ENCODE assay signal across 1 cellular context in genomic region chr9:792331-793260, GRCh38.
TF ChIP-seq lines count a peak whose summit lies in the region.

No MANE protein-coding gene starts in this region.

TF ChIP-seq in HepG2, 621 proteins besides CTCF, POLR2A, EP300 and RAD21 (continued from another document):
- TF ChIP-seq SRSF1 (optimal IDR thresholded peaks at IDR 0.05; ENCODE audit: low read depth, low read length): no peak
- TF ChIP-seq DMAP1 (CRISPR knock-in tag; IDR thresholded peaks at IDR 0.05): no peak
- TF ChIP-seq, protein P1, sequence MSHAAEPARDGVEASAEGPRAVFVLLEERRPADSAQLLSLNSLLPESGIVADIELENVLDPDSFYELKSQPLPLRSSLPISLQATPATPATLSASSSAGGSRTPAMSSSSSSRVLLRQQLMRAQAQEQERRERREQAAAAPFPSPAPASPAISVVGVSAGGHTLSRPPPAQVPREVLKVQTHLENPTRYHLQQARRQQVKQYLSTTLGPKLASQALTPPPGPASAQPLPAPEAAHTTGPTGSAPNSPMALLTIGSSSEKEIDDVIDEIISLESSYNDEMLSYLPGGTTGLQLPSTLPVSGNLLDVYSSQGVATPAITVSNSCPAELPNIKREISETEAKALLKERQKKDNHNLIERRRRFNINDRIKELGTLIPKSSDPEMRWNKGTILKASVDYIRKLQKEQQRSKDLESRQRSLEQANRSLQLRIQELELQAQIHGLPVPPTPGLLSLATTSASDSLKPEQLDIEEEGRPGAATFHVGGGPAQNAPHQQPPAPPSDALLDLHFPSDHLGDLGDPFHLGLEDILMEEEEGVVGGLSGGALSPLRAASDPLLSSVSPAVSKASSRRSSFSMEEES (CRISPR knock-in tag; IDR thresholded peaks at IDR 0.05): no peak
- no peak for TF ChIP-seq MIER2 (CRISPR knock-in tag; IDR thresholded peaks at IDR 0.05)
- no peak for TF ChIP-seq HHEX (CRISPR knock-in tag; IDR thresholded peaks at IDR 0.05)
- TF ChIP-seq ZNF432 (CRISPR knock-in tag; IDR thresholded peaks at IDR 0.05; ENCODE audit: borderline replicate concordance): no peak
- TF ChIP-seq CENPT (CRISPR knock-in tag; IDR thresholded peaks at IDR 0.05; ENCODE audit: low read depth): no peak
- TF ChIP-seq ZNF850 (CRISPR knock-in tag; conservative IDR thresholded peaks at IDR 0.05): no peak
- TF ChIP-seq ATAD3A (CRISPR knock-in tag; IDR thresholded peaks at IDR 0.05): no peak
- no peak for TF ChIP-seq MYNN (CRISPR knock-in tag; IDR thresholded peaks at IDR 0.05; ENCODE audit: low read depth)
- TF ChIP-seq ZFP90 (CRISPR knock-in tag; IDR thresholded peaks at IDR 0.05; ENCODE audit: borderline replicate concordance): no peak
- TF ChIP-seq, protein P2, sequence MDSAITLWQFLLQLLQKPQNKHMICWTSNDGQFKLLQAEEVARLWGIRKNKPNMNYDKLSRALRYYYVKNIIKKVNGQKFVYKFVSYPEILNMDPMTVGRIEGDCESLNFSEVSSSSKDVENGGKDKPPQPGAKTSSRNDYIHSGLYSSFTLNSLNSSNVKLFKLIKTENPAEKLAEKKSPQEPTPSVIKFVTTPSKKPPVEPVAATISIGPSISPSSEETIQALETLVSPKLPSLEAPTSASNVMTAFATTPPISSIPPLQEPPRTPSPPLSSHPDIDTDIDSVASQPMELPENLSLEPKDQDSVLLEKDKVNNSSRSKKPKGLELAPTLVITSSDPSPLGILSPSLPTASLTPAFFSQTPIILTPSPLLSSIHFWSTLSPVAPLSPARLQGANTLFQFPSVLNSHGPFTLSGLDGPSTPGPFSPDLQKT (CRISPR knock-in tag; IDR thresholded peaks at IDR 0.05; ENCODE audit: borderline replicate concordance): no peak
- no peak for TF ChIP-seq ZSCAN30 (CRISPR knock-in tag; IDR thresholded peaks at IDR 0.05)
- TF ChIP-seq XBP1 (CRISPR knock-in tag; IDR thresholded peaks at IDR 0.05): no peak
- TF ChIP-seq ESRRA (CRISPR knock-in tag; IDR thresholded peaks at IDR 0.05; ENCODE audit: low read depth): no peak
- TF ChIP-seq, protein P3, sequence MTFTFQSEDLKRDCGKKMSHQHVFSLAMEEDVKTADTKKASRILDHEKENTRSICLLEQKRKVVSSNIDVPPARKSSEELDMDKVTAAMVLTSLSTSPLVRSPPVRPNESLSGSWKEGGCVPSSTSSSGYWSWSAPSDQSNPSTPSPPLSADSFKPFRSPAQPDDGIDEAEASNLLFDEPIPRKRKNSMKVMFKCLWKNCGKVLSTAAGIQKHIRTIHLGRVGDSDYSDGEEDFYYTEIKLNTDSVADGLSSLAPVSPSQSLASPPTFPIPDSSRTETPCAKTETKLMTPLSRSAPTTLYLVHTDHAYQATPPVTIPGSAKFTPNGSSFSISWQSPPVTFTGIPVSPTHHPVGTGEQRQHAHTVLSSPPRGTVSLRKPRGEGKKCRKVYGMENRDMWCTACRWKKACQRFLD (CRISPR knock-in tag; IDR thresholded peaks at IDR 0.05; ENCODE audit: borderline replicate concordance): no peak
- no peak for TF ChIP-seq ZNF552 (CRISPR knock-in tag; IDR thresholded peaks at IDR 0.05; ENCODE audit: borderline replicate concordance)
- TF ChIP-seq ZNF354B (CRISPR knock-in tag; IDR thresholded peaks at IDR 0.05): no peak
- no peak for TF ChIP-seq NR1H2 (CRISPR knock-in tag; IDR thresholded peaks at IDR 0.05; ENCODE audit: borderline replicate concordance, low read depth)
- TF ChIP-seq, protein P4, sequence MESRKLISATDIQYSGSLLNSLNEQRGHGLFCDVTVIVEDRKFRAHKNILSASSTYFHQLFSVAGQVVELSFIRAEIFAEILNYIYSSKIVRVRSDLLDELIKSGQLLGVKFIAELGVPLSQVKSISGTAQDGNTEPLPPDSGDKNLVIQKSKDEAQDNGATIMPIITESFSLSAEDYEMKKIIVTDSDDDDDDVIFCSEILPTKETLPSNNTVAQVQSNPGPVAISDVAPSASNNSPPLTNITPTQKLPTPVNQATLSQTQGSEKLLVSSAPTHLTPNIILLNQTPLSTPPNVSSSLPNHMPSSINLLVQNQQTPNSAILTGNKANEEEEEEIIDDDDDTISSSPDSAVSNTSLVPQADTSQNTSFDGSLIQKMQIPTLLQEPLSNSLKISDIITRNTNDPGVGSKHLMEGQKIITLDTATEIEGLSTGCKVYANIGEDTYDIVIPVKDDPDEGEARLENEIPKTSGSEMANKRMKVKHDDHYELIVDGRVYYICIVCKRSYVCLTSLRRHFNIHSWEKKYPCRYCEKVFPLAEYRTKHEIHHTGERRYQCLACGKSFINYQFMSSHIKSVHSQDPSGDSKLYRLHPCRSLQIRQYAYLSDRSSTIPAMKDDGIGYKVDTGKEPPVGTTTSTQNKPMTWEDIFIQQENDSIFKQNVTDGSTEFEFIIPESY (CRISPR knock-in tag; IDR thresholded peaks at IDR 0.05): no peak
- TF ChIP-seq SMARCE1 (IDR thresholded peaks at IDR 0.05; ENCODE audit: borderline replicate concordance): no peak
- no peak for TF ChIP-seq SOX6 (IDR thresholded peaks at IDR 0.05)
- TF ChIP-seq SOX6 (CRISPR knock-in tag; IDR thresholded peaks at IDR 0.05): peak; percentile 60; the same call in 1 of the 2 replicates
- no peak for TF ChIP-seq IKZF5 (CRISPR knock-in tag; IDR thresholded peaks at IDR 0.05)
- TF ChIP-seq PHF20 (CRISPR knock-in tag; IDR thresholded peaks at IDR 0.05): no peak
- TF ChIP-seq GRHL1 (CRISPR knock-in tag; conservative IDR thresholded peaks at IDR 0.05): no peak
- TF ChIP-seq ISL2 (CRISPR knock-in tag; IDR thresholded peaks at IDR 0.05): peak; percentile 62
- 0 out of 2 replicates have a peak, but pooled peaks have one; percentile 39 for TF ChIP-seq TGIF2 (CRISPR knock-in tag; IDR thresholded peaks at IDR 0.05)
- TF ChIP-seq, protein P5, sequence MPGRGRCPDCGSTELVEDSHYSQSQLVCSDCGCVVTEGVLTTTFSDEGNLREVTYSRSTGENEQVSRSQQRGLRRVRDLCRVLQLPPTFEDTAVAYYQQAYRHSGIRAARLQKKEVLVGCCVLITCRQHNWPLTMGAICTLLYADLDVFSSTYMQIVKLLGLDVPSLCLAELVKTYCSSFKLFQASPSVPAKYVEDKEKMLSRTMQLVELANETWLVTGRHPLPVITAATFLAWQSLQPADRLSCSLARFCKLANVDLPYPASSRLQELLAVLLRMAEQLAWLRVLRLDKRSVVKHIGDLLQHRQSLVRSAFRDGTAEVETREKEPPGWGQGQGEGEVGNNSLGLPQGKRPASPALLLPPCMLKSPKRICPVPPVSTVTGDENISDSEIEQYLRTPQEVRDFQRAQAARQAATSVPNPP (CRISPR knock-in tag; IDR thresholded peaks at IDR 0.05): no peak
- TF ChIP-seq ZNF580 (CRISPR knock-in tag; IDR thresholded peaks at IDR 0.05; ENCODE audit: borderline replicate concordance, low read depth): no peak
- no peak for TF ChIP-seq ZNF142 (CRISPR knock-in tag; IDR thresholded peaks at IDR 0.05)
- no peak for TF ChIP-seq ADNP (CRISPR knock-in tag; IDR thresholded peaks at IDR 0.05)
- peak; percentile 86 for TF ChIP-seq FOXA3 (CRISPR knock-in tag; IDR thresholded peaks at IDR 0.05)
- TF ChIP-seq, protein P6, sequence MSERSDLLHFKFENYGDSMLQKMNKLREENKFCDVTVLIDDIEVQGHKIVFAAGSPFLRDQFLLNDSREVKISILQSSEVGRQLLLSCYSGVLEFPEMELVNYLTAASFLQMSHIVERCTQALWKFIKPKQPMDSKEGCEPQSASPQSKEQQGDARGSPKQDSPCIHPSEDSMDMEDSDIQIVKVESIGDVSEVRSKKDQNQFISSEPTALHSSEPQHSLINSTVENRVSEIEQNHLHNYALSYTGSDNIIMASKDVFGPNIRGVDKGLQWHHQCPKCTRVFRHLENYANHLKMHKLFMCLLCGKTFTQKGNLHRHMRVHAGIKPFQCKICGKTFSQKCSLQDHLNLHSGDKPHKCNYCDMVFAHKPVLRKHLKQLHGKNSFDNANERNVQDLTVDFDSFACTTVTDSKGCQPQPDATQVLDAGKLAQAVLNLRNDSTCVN (CRISPR knock-in tag; IDR thresholded peaks at IDR 0.05; ENCODE audit: borderline replicate concordance): no peak
- no peak for TF ChIP-seq KDM4B (CRISPR knock-in tag; IDR thresholded peaks at IDR 0.05)
- no peak for TF ChIP-seq CC2D1A (CRISPR knock-in tag; IDR thresholded peaks at IDR 0.05)
- no peak for TF ChIP-seq ZFP41 (CRISPR knock-in tag; IDR thresholded peaks at IDR 0.05; ENCODE audit: borderline replicate concordance)
- TF ChIP-seq CCAR2 (optimal IDR thresholded peaks at IDR 0.05; ENCODE audit: low read depth, low read length): no peak
- TF ChIP-seq NFYC (CRISPR knock-in tag; IDR thresholded peaks at IDR 0.05): no peak
- TF ChIP-seq ZNF530 (CRISPR knock-in tag; IDR thresholded peaks at IDR 0.05; ENCODE audit: low read depth): no peak
- TF ChIP-seq NR2F2 (IDR thresholded peaks at IDR 0.05; ENCODE audit: borderline replicate concordance, low read depth): peak; percentile 22; the same call in 1 of the 2 replicates
TF ChIP-seq in HepG2: peak in this region for 46.
